8 cellular contexts compared by ENCODE assay signal in genomic region chr21:43916691-43917514, GRCh38. TPM values are rescaled to one million over a fixed set of nuclear protein-coding genes. Genes with fewer than 3 reads are reported as not detected.
A peak's percentile ranks its signal among the peaks of the same experiment; 100 is the strongest.
DNase-seq lines count a peak whose midpoint lies in the region; ATAC-seq and TF ChIP-seq lines count a peak whose summit lies in the region.

No MANE protein-coding gene starts in this region.

- peak; percentile 63 for DNase-seq in AG08396 (ENCODE audit: low spot score)
- DNase-seq in activated CD4-positive, alpha-beta T cell treated with anti-CD3 and anti-CD28 coated beads, Interleukin-2, amount 50 U/mL, for 24 hours (ENCODE audit: low read depth in 1 of 2, low spot score in 1 of 2), result peak; percentile 31 to 35
- no peak for DNase-seq in esophagus squamous epithelium (lab: John Stamatoyannopoulos, UW)
- DNase-seq in stimulated activated CD4-positive, alpha-beta T cell treated with anti-CD3 and anti-CD28 coated beads, Interleukin-2, amount 100 ng/mL, for 4 hours (ENCODE audit: low read depth), result peak; percentile 44
- DNase-seq in dermis blood vessel endothelial cell, result no peak
- DNase-seq in NCI-H1092 treated with DMSO at 0.1 percent for 48 hours (lab: John Stamatoyannopoulos, UW), result no peak

- 39 to 49% methylated on average over 18 to 25 of the region's 35 CpGs for WGBS in esophagus squamous epithelium, 2 donors

- H3K9me3 ChIP-seq in esophagus squamous epithelium, result peaks cover 0 to 9% (median 3%) of the 10 kb centered on the region in 3 donors

- TF ChIP-seq CTCF in esophagus squamous epithelium (IDR thresholded peaks at IDR 0.05), result no peak

- no peak for TF ChIP-seq POLR2A in esophagus squamous epithelium (IDR thresholded peaks at IDR 0.05)

- H3K4me3 ChIP-seq in esophagus squamous epithelium, result peak overlapping the region in 3 of 4 donors; percentile 36 to 52 (median 37)

- peaks cover 0 to 42% (median under 1%) of the 10 kb centered on the region in 3 donors for H3K4me1 ChIP-seq in esophagus squamous epithelium

- no peaks in the 10 kb centered on the region for H3K27me3 ChIP-seq in esophagus squamous epithelium

- ATAC-seq in HG02852 (IDR thresholded peaks at IDR 0.05; ENCODE audit: unreplicated experiment) (peak; percentile 54), HG03139 (IDR thresholded peaks at IDR 0.05; ENCODE audit: unreplicated experiment) (no peak)

- intact Hi-C loops in esophagus squamous epithelium (cut with DNase I), result no loop called here

- peak overlapping the region in 2 of 4 donors; percentile 46 to 50 for H3K27ac ChIP-seq in esophagus squamous epithelium

- peaks cover 0 to 19% (median 0%) of the 10 kb centered on the region in 3 donors for H3K36me3 ChIP-seq in esophagus squamous epithelium

RNA-seq across cellular contexts. Expression of gene AGPAT3, which starts 51.9 kb away (rescaled TPM):
- total RNA-seq in esophagus squamous epithelium (10 to 100 TPM; 31.7 to 35.7 (median 33.0) TPM), dermis blood vessel endothelial cell (56.8 and 153 TPM in 2 replicates)

Comparison
In these comparisons a context has a peak if more than half of its experiments do, and no peak if none do; other contexts are left out.
1. DNase-seq: peak in AG08396 (single experiment), activated CD4-positive, alpha-beta T cell treated with anti-CD3 and anti-CD28 coated beads, Interleukin-2, amount 50 U/mL, for 24 hours (2 of 2) and stimulated activated CD4-positive, alpha-beta T cell treated with anti-CD3 and anti-CD28 coated beads, Interleukin-2, amount 100 ng/mL, for 4 hours (single experiment); none in esophagus squamous epithelium (single experiment), dermis blood vessel endothelial cell (single experiment) and NCI-H1092 treated with DMSO at 0.1 percent for 48 hours (single experiment).